ENCODE assay signal across 8 cellular contexts in genomic region chr5:139562847-139563246, GRCh38. TPM values are rescaled to one million over a fixed set of nuclear protein-coding genes. Genes with fewer than 3 reads are reported as not detected.
DNase-seq lines count a peak whose midpoint lies in the region; TF ChIP-seq lines count a peak whose summit lies in the region.

No MANE protein-coding gene starts in this region.

- peaks cover 33% of the 10 kb centered on the region for H3K36me3 Mint-ChIP-seq in nephron (ENCODE audit: low read depth)

- no peaks in the 10 kb centered on the region for H3K9me3 Mint-ChIP-seq in nephron

- peak overlapping the region; percentile 90 to 98 (median 95); a peak in 21 of 22 replicates for H3K27ac ChIP-seq in BLaER1 treated with 17β-estradiol and CSF1 and Interleukin-3, amounts not matched to agents 10 nM and 100 nM
- peak overlapping the region in 20 of 59 donors; percentile 9 to 99 (median 98) for H3K27ac ChIP-seq in dorsolateral prefrontal cortex
- H3K27ac ChIP-seq in substantia nigra (ENCODE audit: low read depth, low read length, poor library complexity, severe bottlenecking) = no peak overlapping the region

- no peak overlapping the region for H2AFZ ChIP-seq in Loucy (ENCODE audit: low read length)

- peaks cover 73% of the 10 kb centered on the region for H3K79me2 ChIP-seq in Loucy (ENCODE audit: insufficient read depth, low read length)

- peaks cover 35 to 60% (median 57%) of the 10 kb centered on the region in 11 experiments for H4K20me1 ChIP-seq in BLaER1 treated with 17β-estradiol and CSF1 and Interleukin-3, amounts not matched to agents 10 nM and 100 nM
- H4K20me1 ChIP-seq in Loucy (ENCODE audit: insufficient read depth, low read length, poor library complexity, severe bottlenecking) = peaks cover 59% of the 10 kb centered on the region

- TF ChIP-seq CTCF in Loucy (conservative IDR thresholded peaks at IDR 0.05; ENCODE audit: low read length) = no peak
- no peak for TF ChIP-seq CTCF in dorsolateral prefrontal cortex (IDR thresholded peaks at IDR 0.05 in 54 of 56, conservative IDR thresholded peaks at IDR 0.05 in 2 of 56; ENCODE audit: low read depth in 1 of 56, partially characterized antibody in 56 of 56)
- no peak for TF ChIP-seq CTCF in nephron (IDR thresholded peaks at IDR 0.05; ENCODE audit: unreplicated experiment in 3 of 3)

- no peak for DNase-seq in dorsolateral prefrontal cortex
- no peak for DNase-seq in DMS153 (lab: John Stamatoyannopoulos, UW)
- DNase-seq in glomerular visceral epithelial cell (ENCODE audit: extremely low spot score) = no peak
- no peak for DNase-seq in substantia nigra (lab: John Stamatoyannopoulos, UW)
- DNase-seq in cerebellar cortex (ENCODE audit: low spot score) = no peak

- H3K9me2 ChIP-seq in Loucy (replicated peaks; ENCODE audit: low read depth, low read length) = no peaks in the 10 kb centered on the region

- H3K36me3 ChIP-seq in BLaER1 treated with 17β-estradiol and CSF1 and Interleukin-3, amounts not matched to agents 10 nM and 100 nM = peaks cover 5 to 37% (median 24%) of the 10 kb centered on the region in 11 experiments; a peak in 18 of 22 replicates
- H3K36me3 ChIP-seq in Loucy (ENCODE audit: insufficient read depth, low read length) = peaks cover 4% of the 10 kb centered on the region; the same call in 1 of the 2 replicates

- H3K9me3 ChIP-seq in BLaER1 treated with 17β-estradiol and CSF1 and Interleukin-3, amounts not matched to agents 10 nM and 100 nM (replicated peaks in 1 of 11) = no peaks in the 10 kb centered on the region
- no peaks in the 10 kb centered on the region for H3K9me3 ChIP-seq in Loucy (ENCODE audit: insufficient read depth, low read depth, low read length)

- no peaks in the 10 kb centered on the region for H3K27me3 Mint-ChIP-seq in nephron (ENCODE audit: low read depth)

- H3K27ac Mint-ChIP-seq in nephron = peak overlapping the region; percentile 88 to 99 (median 94)

- H3K4me3 ChIP-seq in BLaER1 treated with 17β-estradiol and CSF1 and Interleukin-3, amounts not matched to agents 10 nM and 100 nM = peak overlapping the region; percentile 86 to 98 (median 92)
- H3K4me3 ChIP-seq in Loucy (ENCODE audit: low read length, poor library complexity, severe bottlenecking) = peak overlapping the region; percentile 83
- peak overlapping the region; percentile 66 to 100 (median 93) for H3K4me3 ChIP-seq in dorsolateral prefrontal cortex

- peaks cover 32% of the 10 kb centered on the region for H3K4me1 Mint-ChIP-seq in nephron

- H3K4me2 ChIP-seq in BLaER1 treated with 17β-estradiol and CSF1 and Interleukin-3, amounts not matched to agents 10 nM and 100 nM = peak overlapping the region; percentile 83 to 99 (median 93)
- H3K4me2 ChIP-seq in Loucy (ENCODE audit: low read depth, low read length, poor library complexity, severe bottlenecking) = peak overlapping the region; percentile 95

- H3F3A ChIP-seq in Loucy (ENCODE audit: low read depth) = peaks cover 8% of the 10 kb centered on the region

- peak overlapping the region; percentile 96 to 99 (median 98) for H3K9ac ChIP-seq in BLaER1 treated with 17β-estradiol and CSF1 and Interleukin-3, amounts not matched to agents 10 nM and 100 nM
- peak overlapping the region; percentile 96 for H3K9ac ChIP-seq in Loucy (ENCODE audit: low read depth, low read length, poor library complexity, severe bottlenecking)

- intact Hi-C loops in dorsolateral prefrontal cortex (cut with DNase I) = loop anchor here (5.0 to 10.0 kb wide), 6 partner anchors 46 to 474 kb away; partner anchors contain the start of genes DNAJC18 (in 1 of the 2) and PAIP2 (in 1 of the 2)

- H3K4me1 ChIP-seq in BLaER1 treated with 17β-estradiol and CSF1 and Interleukin-3, amounts not matched to agents 10 nM and 100 nM = peaks cover 50 to 61% (median 58%) of the 10 kb centered on the region in 10 experiments
- H3K4me1 ChIP-seq in Loucy (ENCODE audit: insufficient read depth, low read length, poor library complexity, severe bottlenecking) = peaks cover 55% of the 10 kb centered on the region

- no peaks in the 10 kb centered on the region for H3K27me3 ChIP-seq in BLaER1 treated with 17β-estradiol and CSF1 and Interleukin-3, amounts not matched to agents 10 nM and 100 nM
- H3K27me3 ChIP-seq in Loucy (ENCODE audit: insufficient read depth, low read length, poor library complexity, severe bottlenecking) = peaks cover 8% of the 10 kb centered on the region
- H3K27me3 ChIP-seq in dorsolateral prefrontal cortex = no peaks in the 10 kb centered on the region

- H3K4me3 Mint-ChIP-seq in nephron = peak overlapping the region; percentile 93 to 97 (median 96)

RNA-seq across cellular contexts. Expression of gene UBE2D2, which starts 1.7 kb away (rescaled TPM):
- total RNA-seq in dorsolateral prefrontal cortex = 100 to 1,000 TPM in 108 of 120 experiments, 10 to 100 TPM in 12; 71.6 to 161 (median 119) TPM
